12 cellular contexts compared by ENCODE assay signal in the genomic region with DNA sequence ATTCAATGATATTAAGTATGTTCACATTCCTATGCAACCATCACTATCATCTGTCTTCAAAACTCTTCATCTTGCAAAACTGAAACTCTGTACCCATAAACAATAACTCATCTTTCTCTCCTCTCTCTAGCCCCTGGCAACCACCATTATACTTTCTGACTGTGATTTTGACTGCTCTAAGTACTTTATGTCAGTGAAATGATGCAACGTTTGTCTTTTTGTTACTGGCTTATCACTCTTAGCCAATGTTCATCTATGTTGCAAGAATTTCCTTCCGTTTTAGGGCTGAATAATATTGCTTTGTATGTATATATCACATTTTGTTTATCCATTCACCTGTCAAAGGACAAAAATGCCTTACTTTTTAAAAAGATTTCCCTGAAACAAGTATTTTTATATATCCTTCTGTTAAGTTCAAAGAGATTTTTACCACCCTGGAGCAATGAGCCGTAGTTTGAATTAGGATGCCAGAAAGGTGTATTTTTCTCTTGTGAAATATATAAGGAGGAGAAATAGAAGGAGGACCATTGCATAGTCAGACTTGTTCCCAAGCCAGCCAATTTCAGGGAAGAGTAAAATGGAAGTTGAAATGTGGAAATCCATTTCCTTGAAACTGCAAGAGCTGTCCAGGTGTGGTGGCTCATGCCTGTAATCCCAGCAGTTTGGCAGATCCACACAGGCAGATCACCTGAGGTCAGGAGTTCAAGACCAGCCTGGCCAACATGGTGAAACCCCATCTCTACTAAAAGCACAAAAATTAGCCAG. TPM values are rescaled to one million over a fixed set of nuclear protein-coding genes. Genes with fewer than 3 reads are reported as not detected.
A peak's percentile ranks its signal among the peaks of the same experiment; 100 is the strongest.
DNase-seq lines count a peak whose midpoint lies in the region; ATAC-seq, FAIRE-seq and TF ChIP-seq lines count a peak whose summit lies in the region.
"Had no signal": no experiment of that assay in that cellular context is flagged by ENCODE, and none has a peak within 500 bp of the region (broad histone marks: within the 10 kb centered on the region; RNA-seq: fewer than 3 reads in every experiment).

No MANE protein-coding gene starts in this region.

- no peaks in the 10 kb centered on the region for H3K9me2 ChIP-seq in SK-N-SH

- H3K4me3 ChIP-seq in A549, result no peak overlapping the region
- H3K4me3 ChIP-seq in GM12865 (ENCODE audit: low read depth, low read length), result no peak overlapping the region
- no peak overlapping the region for H3K4me3 ChIP-seq in SK-N-MC
- no peak overlapping the region for H3K4me3 ChIP-seq in SK-N-SH (ENCODE audit: low read depth in 2 of 2, low read length in 1 of 2)
- H3K4me3 ChIP-seq: cardiac muscle cell, gastrocnemius medialis had no signal

- TF ChIP-seq EP300 in A549 (IDR thresholded peaks at IDR 0.05) (no peak), SK-N-SH (IDR thresholded peaks at IDR 0.05; ENCODE audit: borderline replicate concordance in 1 of 2, low read depth in 1 of 2, low read length in 1 of 2) (no peak)

- H3K4me2 ChIP-seq in A549 (no peak overlapping the region; the same call in 2 of the 3 replicates), SK-N-SH (no peak overlapping the region)

- ATAC-seq in A549, result no peak
- peak; percentile 57 for ATAC-seq in esophagus mucosa
- ATAC-seq: gastrocnemius medialis had no signal

- H2AFZ ChIP-seq in SK-N-SH (ENCODE audit: low read depth), result no peak overlapping the region

- H3K27ac Mint-ChIP-seq in Calu3 (ENCODE audit: unreplicated experiment), result no peak overlapping the region

- CTCF ChIA-PET in A549 (lab: Yijun Ruan, JAX) (interaction anchor here (0.8 kb wide), 1 partner anchor 154 kb away, joined by 3 read pairs; no protein-coding TSS in a partner anchor), Calu3 (lab: Charles Lee) (no interaction called here), SK-N-SH (lab: Yijun Ruan, JAX) (no interaction called here)

- no peaks in the 10 kb centered on the region for H3F3A ChIP-seq in SK-N-SH (replicated peaks; ENCODE audit: insufficient read depth)

- H3K4me3 Mint-ChIP-seq in Calu3 (ENCODE audit: low read depth, unreplicated experiment), result no peak overlapping the region

- FAIRE-seq in A549 (lab: Jason Lieb, UNC), result no peak
- FAIRE-seq: urothelium cell line had no signal

- TF ChIP-seq CTCF in A549 (IDR thresholded peaks at IDR 0.05), result no peak
- no peak for TF ChIP-seq CTCF in GM12865 (IDR thresholded peaks at IDR 0.05; ENCODE audit: insufficient read depth, low read depth, low read length, missing control alignments)
- TF ChIP-seq CTCF in Calu3 (IDR thresholded peaks at IDR 0.05; ENCODE audit: unreplicated experiment), result no peak
- no peak for TF ChIP-seq CTCF in SK-N-SH (IDR thresholded peaks at IDR 0.05)

- H3K27ac ChIP-seq in A549, result peak overlapping the region in 1 of 2 experiments; percentile 35; a peak in 2 of 6 replicates
- no peak overlapping the region for H3K27ac ChIP-seq in SK-N-MC
- no peak overlapping the region for H3K27ac ChIP-seq in SK-N-SH (ENCODE audit: low read depth in 2 of 2, low read length in 1 of 2)
- H3K27ac ChIP-seq: cardiac muscle cell, gastrocnemius medialis had no signal

- H3K9me3 ChIP-seq in A549 (no peaks in the 10 kb centered on the region), SK-N-MC (ENCODE audit: low read depth, low read length) (no peaks in the 10 kb centered on the region), SK-N-SH (no peaks in the 10 kb centered on the region)
- H3K9me3 ChIP-seq: gastrocnemius medialis had no signal

- H3K9me3 Mint-ChIP-seq in Calu3 (ENCODE audit: low read depth, unreplicated experiment), result no peaks in the 10 kb centered on the region

- no TSS peak for BruUV-seq in Calu3 (replicated peaks; lab: Mats Ljungman, UMichigan)

- peaks cover 8% of the 10 kb centered on the region for H3K4me1 Mint-ChIP-seq in Calu3 (ENCODE audit: low read depth, unreplicated experiment)

- peaks cover 16% of the 10 kb centered on the region for H3K36me3 Mint-ChIP-seq in Calu3 (ENCODE audit: insufficient read depth, unreplicated experiment)

- WGBS in A549 (ENCODE audit: missing lambda C conversion rate), result 31% methylated on average over 3 of the region's 3 CpGs
- 40% methylated on average over 3 of the region's 3 CpGs for WGBS in SK-N-SH (ENCODE audit: low lambda C conversion rate)

- no peaks in the 10 kb centered on the region for H4K20me1 ChIP-seq in SK-N-SH (ENCODE audit: insufficient read depth)

- H3K36me3 ChIP-seq in SK-N-MC (ENCODE audit: insufficient read depth, low read length) (no peaks in the 10 kb centered on the region), SK-N-SH (replicated peaks in 1 of 2; ENCODE audit: control insufficient read depth in 1 of 2, insufficient read depth in 2 of 2, low read length in 1 of 2) (no peaks in the 10 kb centered on the region)
- H3K36me3 ChIP-seq: cardiac muscle cell, gastrocnemius medialis had no signal

- TF ChIP-seq RAD21 in A549 (conservative IDR thresholded peaks at IDR 0.05 in 1 of 2, IDR thresholded peaks at IDR 0.05 in 1 of 2) (no peak), SK-N-SH (IDR thresholded peaks at IDR 0.05; ENCODE audit: low read length) (no peak)

- H3K9ac ChIP-seq in SK-N-MC (ENCODE audit: insufficient read length), result no peak overlapping the region
- H3K9ac ChIP-seq in SK-N-SH, result no peak overlapping the region

- POLR2A ChIA-PET in A549 (lab: Yijun Ruan, JAX) (no interaction called here), SK-N-SH (lab: Yijun Ruan, JAX) (no interaction called here)

- TF ChIP-seq POLR2A in A549 (IDR thresholded peaks at IDR 0.05; ENCODE audit: low read length), result no peak

- no peaks in the 10 kb centered on the region for H3K79me2 ChIP-seq in SK-N-SH (ENCODE audit: insufficient read depth)

- intact Hi-C loops in Calu3 (cut with micrococcal nuclease; ENCODE audit: unreplicated experiment), result no loop called here

- DNase-seq in A549 (ENCODE audit: low read depth in 1 of 2, low spot score in 1 of 2) (peak in 1 of 2 experiments; percentile 12), GM12865 (ENCODE audit: low read depth) (peak; percentile 28), SK-N-MC (ENCODE audit: low read depth, low spot score) (peak; percentile 26), Calu3 (no peak), SK-N-SH (no peak), hypothalamus (lab: John Stamatoyannopoulos, UW) (no peak)
- DNase-seq in stimulated activated naive CD4-positive, alpha-beta T cell (lab: John Stamatoyannopoulos, UW), result no peak
- DNase-seq: gastrocnemius medialis, SHP77 had no signal

- H3K27me3 Mint-ChIP-seq in Calu3 (ENCODE audit: unreplicated experiment), result no peaks in the 10 kb centered on the region

- H3K27me3 ChIP-seq in SK-N-SH (ENCODE audit: insufficient read depth), result 0 out of 2 replicates have a peak, but pooled peaks cover 7% of the 10 kb centered on the region

- H3K4me1 ChIP-seq in A549 (no peaks in the 10 kb centered on the region), SK-N-SH (ENCODE audit: control insufficient read depth in 1 of 2, insufficient read depth in 2 of 2, low read depth in 1 of 2, low read length in 1 of 2) (peaks cover 0 to 2% of the 10 kb centered on the region in 2 experiments; a peak in 1 of 4 replicates)

TF ChIP-seq in A549, 52 proteins besides CTCF, POLR2A, EP300 and RAD21:
- TF ChIP-seq, protein P1, sequence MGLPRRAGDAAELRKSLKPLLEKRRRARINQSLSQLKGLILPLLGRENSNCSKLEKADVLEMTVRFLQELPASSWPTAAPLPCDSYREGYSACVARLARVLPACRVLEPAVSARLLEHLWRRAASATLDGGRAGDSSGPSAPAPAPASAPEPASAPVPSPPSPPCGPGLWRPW (IDR thresholded peaks at IDR 0.05), result no peak
- peak; percentile 9 to 59; a peak in 1 of 4 replicates for TF ChIP-seq CEBPB (IDR thresholded peaks at IDR 0.05)
- TF ChIP-seq FOXS1 (CRISPR knock-in tag; IDR thresholded peaks at IDR 0.05), result no peak
TF ChIP-seq in A549: peak in this region for 1.

TF ChIP-seq in SK-N-SH, 30 proteins besides CTCF, POLR2A, EP300 and RAD21 (continues in another document):
- TF ChIP-seq, protein P2, sequence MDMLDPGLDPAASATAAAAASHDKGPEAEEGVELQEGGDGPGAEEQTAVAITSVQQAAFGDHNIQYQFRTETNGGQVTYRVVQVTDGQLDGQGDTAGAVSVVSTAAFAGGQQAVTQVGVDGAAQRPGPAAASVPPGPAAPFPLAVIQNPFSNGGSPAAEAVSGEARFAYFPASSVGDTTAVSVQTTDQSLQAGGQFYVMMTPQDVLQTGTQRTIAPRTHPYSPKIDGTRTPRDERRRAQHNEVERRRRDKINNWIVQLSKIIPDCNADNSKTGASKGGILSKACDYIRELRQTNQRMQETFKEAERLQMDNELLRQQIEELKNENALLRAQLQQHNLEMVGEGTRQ (IDR thresholded peaks at IDR 0.05; ENCODE audit: borderline replicate concordance, low read depth, low read length), result no peak
- no peak for TF ChIP-seq SIN3A (IDR thresholded peaks at IDR 0.05; ENCODE audit: borderline replicate concordance, low read depth, low read length)
- no peak for TF ChIP-seq NFIC (IDR thresholded peaks at IDR 0.05; ENCODE audit: borderline replicate concordance)
- no peak for TF ChIP-seq EZH2phosphoT487 (IDR thresholded peaks at IDR 0.05; ENCODE audit: borderline replicate concordance, low read depth)
- no peak for TF ChIP-seq TAF1 (IDR thresholded peaks at IDR 0.05; ENCODE audit: borderline replicate concordance, low read depth, low read length)
- TF ChIP-seq RCOR1 (IDR thresholded peaks at IDR 0.05; ENCODE audit: low read length), result no peak

RNA-seq across cellular contexts. Expression of a gene that starts 4.0 kb away (rescaled TPM):
- polyA plus RNA-seq in A549 (2011; rRNA removed), result 4.6 and 7.2 TPM in 2 replicates
- polyA plus RNA-seq in A549 (2012; cell fraction: cytosol; rRNA removed), result 2.6 and 3.1 TPM in 2 replicates
- polyA plus RNA-seq in A549 (2012; cell fraction: nucleus; rRNA removed), result 3.9 and 4.5 TPM in 2 replicates
- 4.7 to 4.9 TPM (median 4.9 TPM) in 3 replicates for polyA plus RNA-seq in A549 (2017; fragmentation: RNase III; extraction: RNeasy Plus Mini Kit Qiagen cat#74134 plus additional on column Dnase treatment)
- 1.9 and 2.6 TPM in 2 replicates for polyA minus RNA-seq in A549 (2011; rRNA and poly(A)+ RNA removed)
- total RNA-seq in esophagus mucosa, result 8.6 TPM
- 31.2 and 35.0 TPM in 2 replicates for total RNA-seq in Calu3 (2022)
- 0.02 TPM in 1 of 2 replicates, not detected in the other for polyA plus RNA-seq in SK-N-SH (2012; rRNA removed)
- not detected in 2 replicates for polyA plus RNA-seq in SK-N-SH (2012; cell fraction: cytosol; rRNA removed)
- 0.02 TPM in 1 of 2 replicates, not detected in the other for polyA plus RNA-seq in SK-N-SH (2012; cell fraction: nucleus; rRNA removed)
- total RNA-seq: cardiac muscle cell had no signal
- polyA plus RNA-seq: cardiac muscle cell had no signal

RNA-seq across cellular contexts. Expression of a gene that starts 5.5 kb away (rescaled TPM):
- polyA plus RNA-seq in A549 (2011; rRNA removed) (19.9 and 22.1 TPM in 2 replicates), A549 (2017; fragmentation: RNase III; extraction: RNeasy Plus Mini Kit Qiagen cat#74134 plus additional on column Dnase treatment) (11.4 to 13.5 TPM (median 12.8 TPM) in 3 replicates), SK-N-SH (2012; rRNA removed) (9.9 and 11.4 TPM in 2 replicates)
- 7.9 TPM in 2 replicates for polyA plus RNA-seq in A549 (2012; cell fraction: cytosol; rRNA removed)
- 10.3 and 14.8 TPM in 2 replicates for polyA plus RNA-seq in A549 (2012; cell fraction: nucleus; rRNA removed)
- 10.6 and 11.0 TPM in 2 replicates for polyA minus RNA-seq in A549 (2011; rRNA and poly(A)+ RNA removed)
- total RNA-seq in esophagus mucosa (18.5 TPM), Calu3 (2022) (31.6 and 35.6 TPM in 2 replicates)
- 9.9 and 12.7 TPM in 2 replicates for polyA plus RNA-seq in SK-N-SH (2012; cell fraction: cytosol; rRNA removed)
- 15.5 and 18.7 TPM in 2 replicates for polyA plus RNA-seq in SK-N-SH (2012; cell fraction: nucleus; rRNA removed)

Comparison
In these comparisons a context has a peak if more than half of its experiments do, and no peak if none do; other contexts are left out.
1. DNase-seq: peak in GM12865 (single experiment) and SK-N-MC (single experiment); none in Calu3 (single experiment), SK-N-SH (single experiment), hypothalamus (0 of 51) and stimulated activated naive CD4-positive, alpha-beta T cell (0 of 6).